18 cellular contexts compared by ENCODE assay signal in the genomic region with DNA sequence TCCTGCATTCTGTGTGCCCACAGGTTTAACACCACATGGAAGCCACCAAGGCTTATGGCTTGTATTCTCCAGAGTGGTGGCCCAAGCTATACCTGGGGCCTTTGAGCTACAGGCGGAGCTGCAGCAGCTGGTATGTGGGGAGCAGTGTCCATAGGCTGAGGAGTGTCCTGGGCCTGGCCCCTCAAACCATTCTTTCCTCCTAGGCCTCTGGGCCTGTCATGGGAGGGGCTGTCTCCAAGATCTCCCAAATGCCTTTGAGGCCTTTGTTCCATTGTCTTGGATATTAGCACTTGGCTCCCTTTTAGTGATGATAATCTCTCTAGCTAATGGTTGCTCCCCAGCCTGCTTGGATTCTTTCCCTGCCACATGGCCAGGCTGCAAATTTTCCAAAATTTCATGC.
"Had no signal": no experiment of that assay in that cellular context is flagged by ENCODE, and none has a peak within 500 bp of the region (broad histone marks: within the 10 kb centered on the region; RNA-seq: fewer than 3 reads in every experiment).

No MANE protein-coding gene starts in this region.

- H3K27me3 Mint-ChIP-seq: activated CD4-positive, alpha-beta T cell treated with anti-CD3 and anti-CD28 coated beads, Interleukin-2, amount 10 ng/mL, durations not matched to agents 7 days and 5 days; memory B cell had no signal

- H3K4me3 Mint-ChIP-seq: activated CD4-positive, alpha-beta T cell treated with anti-CD3 and anti-CD28 coated beads, Interleukin-2, amount 10 ng/mL, durations not matched to agents 7 days and 5 days; activated T-cell treated with anti-CD3 and anti-CD28 coated beads, Interleukin-2, amount 50 U/mL, for 4 hours; memory B cell; stimulated activated naive B cell treated with anti-CD40 and anti-IgM and Interleukin-4, amounts not matched to agents 10 μg/mL and 1 μg/mL and 100 μg/mL, for 72 hours; T-helper 1 cell treated with Interleukin-12 subunit alpha and Interleukin-12 subunit beta and Interleukin-4 antibody, amounts not matched to agents 30 μg/mL and 1 μg/mL, for 36 hours had no signal

- H3K9ac ChIP-seq: parathyroid adenoma had no signal

- H2AFZ ChIP-seq: parathyroid adenoma had no signal

- H3K27ac Mint-ChIP-seq: activated CD4-positive, alpha-beta T cell treated with anti-CD3 and anti-CD28 coated beads, Interleukin-2, amount 10 ng/mL, durations not matched to agents 7 days and 5 days; activated naive CD4-positive, alpha-beta T cell treated with anti-CD3 and anti-CD28 coated beads, Interleukin-2, amount 50 U/mL, for 72 hours; stimulated activated naive B cell treated with anti-CD40 and anti-IgM and Interleukin-4, amounts not matched to agents 10 μg/mL and 1 μg/mL and 100 μg/mL, for 72 hours; T-helper 1 cell treated with Interleukin-12 subunit alpha and Interleukin-12 subunit beta and Interleukin-4 antibody, amounts not matched to agents 30 μg/mL and 1 μg/mL, for 36 hours had no signal

- H3K9me3 ChIP-seq: sigmoid colon, tibial artery had no signal

- H3K4me3 ChIP-seq: cardiac muscle cell, mucosa of descending colon, sigmoid colon, tibial artery had no signal

- H3K79me2 ChIP-seq: parathyroid adenoma had no signal

- ATAC-seq: activated CD4-positive, CD25-positive, alpha-beta regulatory T cell treated with anti-CD3 and anti-CD28 coated beads, Interleukin-2, amount 50 U/mL, for 24 hours; activated naive CD4-positive, alpha-beta T cell treated with anti-CD3 and anti-CD28 coated beads, Interleukin-2, amount 50 U/mL, for 72 hours; activated T-cell treated with anti-CD3 and anti-CD28 coated beads, Interleukin-2, amount 50 U/mL, for 4 hours; mucosa of descending colon; stimulated activated naive B cell treated with anti-CD40 and anti-IgM and Interleukin-4, amounts not matched to agents 10 μg/mL and 1 μg/mL and 100 μg/mL, for 72 hours had no signal

- H3K4me1 ChIP-seq: parathyroid adenoma had no signal

- H3K27me3 ChIP-seq: cardiac muscle cell, sigmoid colon, tibial artery had no signal

- DNase-seq: activated CD4-positive, alpha-beta T cell treated with anti-CD3 and anti-CD28 coated beads, Interleukin-2, amount 10 ng/mL, durations not matched to agents 7 days and 5 days; activated CD8-positive, alpha-beta memory T cell treated with anti-CD3 and anti-CD28 coated beads, Interleukin-2, amount 50 U/mL, for 4 hours; activated effector memory CD4-positive, alpha-beta T cell treated with anti-CD3 and anti-CD28 coated beads, Interleukin-2, amount 50 U/mL, for 16 hours; activated T-cell treated with anti-CD3 and anti-CD28 coated beads, Interleukin-2, amount 50 U/mL, for 4 hours; amniotic stem cell; head of caudate nucleus; naive B cell; sigmoid colon; stimulated activated CD4-positive, alpha-beta T cell treated with anti-CD3 and anti-CD28 coated beads, Interleukin-4, amount 100 ng/mL, for 4 hours; stimulated activated naive B cell treated with anti-CD40 and anti-IgM and Interleukin-4, amounts not matched to agents 10 μg/mL and 1 μg/mL and 100 μg/mL, for 72 hours; tibial artery had no signal

- H3K27ac ChIP-seq: cardiac muscle cell, parathyroid adenoma, sigmoid colon, tibial artery had no signal

- H3K36me3 ChIP-seq: cardiac muscle cell, sigmoid colon, tibial artery had no signal
